Comparison of ENCODE assay signal across 23 cellular contexts in the genomic region with DNA sequence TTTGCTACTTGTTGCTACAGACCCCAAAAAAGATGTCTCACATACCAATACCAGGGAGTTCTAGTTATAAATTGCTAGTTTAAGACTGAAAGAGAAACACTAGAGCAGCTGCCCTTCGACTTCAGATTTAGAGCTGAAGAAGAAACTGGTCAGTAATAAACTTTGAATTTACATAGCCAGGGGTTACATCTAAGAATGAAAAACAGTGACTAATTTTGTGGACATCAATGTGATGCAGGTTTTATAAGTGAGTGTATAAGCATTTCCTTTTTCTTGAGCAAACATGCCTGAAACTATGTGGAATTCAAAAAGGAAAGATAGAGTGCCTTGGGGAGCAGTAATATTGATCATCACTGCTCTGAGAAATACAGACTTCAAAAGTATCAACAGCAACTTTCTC.
DNase-seq lines count a peak whose midpoint lies in the region; ATAC-seq, FAIRE-seq and TF ChIP-seq lines count a peak whose summit lies in the region.
"Had no signal": no experiment of that assay in that cellular context is flagged by ENCODE, and none has a peak within 500 bp of the region (broad histone marks: within the 10 kb centered on the region; RNA-seq: fewer than 3 reads in every experiment).

No MANE protein-coding gene starts in this region.

- no peaks in the 10 kb centered on the region for H3K36me3 ChIP-seq in astrocyte (ENCODE audit: insufficient read depth, low read length)

- no peak overlapping the region for H3K4me3 Mint-ChIP-seq in astrocyte (ENCODE audit: unreplicated experiment)
- H3K4me3 Mint-ChIP-seq: CD8-positive, alpha-beta T cell; nephron progenitor cell; WTC11 had no signal

- peaks cover 1% of the 10 kb centered on the region for H3K9me3 Mint-ChIP-seq in astrocyte (ENCODE audit: unreplicated experiment)

- H3K4me1 ChIP-seq in astrocyte (ENCODE audit: insufficient read depth, low read length), result peaks cover 16% of the 10 kb centered on the region

- H3K9me3 ChIP-seq in astrocyte (ENCODE audit: insufficient read depth, low read depth, low read length), result no peaks in the 10 kb centered on the region

- H3K27me3 ChIP-seq in astrocyte (ENCODE audit: insufficient read depth, low read length), result no peaks in the 10 kb centered on the region
- H3K27me3 ChIP-seq: hepatocyte had no signal

- H4K20me1 ChIP-seq in astrocyte (ENCODE audit: insufficient read depth, low read length), result no peaks in the 10 kb centered on the region

- H3K4me1 Mint-ChIP-seq in astrocyte (ENCODE audit: low read depth, unreplicated experiment), result peaks cover 7% of the 10 kb centered on the region
- H3K4me1 Mint-ChIP-seq: nephron progenitor cell, WTC11 had no signal

- ATAC-seq in HG03469 (IDR thresholded peaks at IDR 0.05; ENCODE audit: unreplicated experiment), result no peak
- ATAC-seq: CD8-positive, alpha-beta T cell; sciatic nerve; WTC11 had no signal

- no peak overlapping the region for H3K27ac Mint-ChIP-seq in astrocyte (ENCODE audit: unreplicated experiment)
- H3K27ac Mint-ChIP-seq: CD8-positive, alpha-beta T cell; nephron progenitor cell; WTC11 had no signal

- TF ChIP-seq CTCF in AG10803 (conservative IDR thresholded peaks at IDR 0.05; ENCODE audit: low read length), result no peak
- TF ChIP-seq CTCF in astrocyte (IDR thresholded peaks at IDR 0.05; ENCODE audit: insufficient read depth, low read depth, low read length), result no peak
- TF ChIP-seq CTCF in GM20000 (IDR thresholded peaks at IDR 0.05; ENCODE audit: extremely low read depth, missing control alignments), result no peak

- no peak for FAIRE-seq in astrocyte (lab: Jason Lieb, UNC)

- H2AFZ ChIP-seq in astrocyte (ENCODE audit: low read depth, low read length), result no peak overlapping the region
- H2AFZ ChIP-seq: hepatocyte had no signal

- no peak overlapping the region for H3K27ac ChIP-seq in astrocyte (ENCODE audit: low read depth, low read length)
- H3K27ac ChIP-seq: hepatocyte, KMS-11, SK-N-MC had no signal

- H3K9ac ChIP-seq in astrocyte (ENCODE audit: low read length), result no peak overlapping the region
- H3K9ac ChIP-seq: KMS-11 had no signal

- H3K27me3 Mint-ChIP-seq in astrocyte (ENCODE audit: low read depth, unreplicated experiment), result no peaks in the 10 kb centered on the region

- H3K4me2 ChIP-seq in astrocyte (ENCODE audit: low read length), result peak overlapping the region; percentile 47
- H3K4me2 ChIP-seq: hepatocyte, KMS-11 had no signal

- H3K4me3 ChIP-seq in AG10803 (ENCODE audit: low read length), result no peak overlapping the region
- no peak overlapping the region for H3K4me3 ChIP-seq in astrocyte (ENCODE audit: insufficient read depth, low read depth, low read length)
- H3K4me3 ChIP-seq: hepatocyte, SK-N-MC had no signal

- H3K36me3 Mint-ChIP-seq in astrocyte (ENCODE audit: low read depth, unreplicated experiment), result no peaks in the 10 kb centered on the region
- H3K36me3 Mint-ChIP-seq: CD8-positive, alpha-beta T cell had no signal

- H3K79me2 ChIP-seq in astrocyte (ENCODE audit: insufficient read depth, low read length), result no peaks in the 10 kb centered on the region
- H3K79me2 ChIP-seq: hepatocyte had no signal

- DNase-seq in AG10803 (ENCODE audit: low read depth) (peak; percentile 13), HT1080 (ENCODE audit: low read depth) (peak; percentile 48), astrocyte (ENCODE audit: low read depth) (peak; percentile 47), iris pigment epithelial cell (ENCODE audit: low read depth) (peak; percentile 67), CD1c-positive myeloid dendritic cell (ENCODE audit: extremely low spot score) (no peak), GM20000 (ENCODE audit: low spot score) (no peak), NCI-H526 (lab: John Stamatoyannopoulos, UW) (no peak)
- DNase-seq: activated CD4-positive, alpha-beta T cell treated with anti-CD3 and anti-CD28 coated beads, Interleukin-2, amount 50 U/mL, for 4 hours; activated effector memory CD4-positive, alpha-beta T cell treated with Interleukin-2 at 50 U/mL for 16 hours; CD8-positive, alpha-beta T cell; dermis blood vessel endothelial cell; foreskin melanocyte; NCI-H1092 treated with DMSO at 0.1 percent for 48 hours; NCI-H2029 treated with DMSO at 0.1 percent for 48 hours; NCI-H446; nephron progenitor cell; posterior cingulate gyrus had no signal

Comparison
In these comparisons a context has a peak if more than half of its experiments do, and no peak if none do; other contexts are left out.
1. DNase-seq: peak in AG10803 (single experiment), HT1080 (single experiment), astrocyte (single experiment) and iris pigment epithelial cell (single experiment); none in CD1c-positive myeloid dendritic cell (single experiment), GM20000 (single experiment) and NCI-H526 (0 of 2).